In the genomic region with DNA sequence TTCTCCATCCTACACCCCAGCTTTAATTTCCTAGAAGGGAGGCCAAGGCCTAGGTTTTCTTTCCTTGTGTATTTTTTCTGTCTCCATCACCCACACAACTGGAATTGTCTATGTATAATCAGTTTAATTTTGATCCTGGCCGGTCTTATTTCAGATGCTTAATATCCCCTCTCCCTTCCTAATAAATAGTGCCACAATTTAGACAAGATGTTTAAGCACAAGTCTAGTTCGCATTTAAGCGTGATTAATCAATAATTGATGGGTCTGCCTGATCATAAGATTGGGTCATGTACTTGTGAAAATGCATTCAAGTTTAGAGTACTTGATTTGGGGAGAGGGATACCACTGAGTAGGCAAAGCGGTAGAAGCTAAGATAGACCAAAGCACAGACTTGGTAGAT, we compare ENCODE assay signal across 12 cellular contexts. TPM values are rescaled to one million over a fixed set of nuclear protein-coding genes. Genes with fewer than 3 reads are reported as not detected.
DNase-seq lines count a peak whose midpoint lies in the region; TF ChIP-seq lines count a peak whose summit lies in the region.
"Had no signal": no experiment of that assay in that cellular context is flagged by ENCODE, and none has a peak within 500 bp of the region (broad histone marks: within the 10 kb centered on the region; RNA-seq: fewer than 3 reads in every experiment).

No MANE protein-coding gene starts in this region.

- H3K23ac ChIP-seq in neuronal stem cell (ENCODE audit: low read depth, low read length, poor library complexity): no peak overlapping the region

- no peak for DNase-seq in NCI-H187 treated with DMSO at 0.1 percent for 48 hours (lab: John Stamatoyannopoulos, UW)
- DNase-seq in amniotic stem cell (lab: John Stamatoyannopoulos, UW): no peak
- DNase-seq in SIG-M5 treated with dmso at 0.1 percent for 504 hours (lab: John Stamatoyannopoulos, UW; ENCODE audit: unreplicated experiment): no peak
- no peak for DNase-seq in neuronal stem cell (ENCODE audit: low spot score)
- DNase-seq: CD8-positive, alpha-beta T cell; NCI-H1048; NCI-H446 treated with DMSO at 0.1 percent for 48 hours; nucleus accumbens had no signal

- peaks cover 22 to 68% (median 62%) of the 10 kb centered on the region in 11 experiments for H4K20me1 ChIP-seq in BLaER1 treated with 17β-estradiol and CSF1 and Interleukin-3, amounts not matched to agents 10 nM and 100 nM
- H4K20me1 ChIP-seq in neural cell (ENCODE audit: insufficient read depth): no peaks in the 10 kb centered on the region

- no peaks in the 10 kb centered on the region for H3K9me2 ChIP-seq in neural cell (ENCODE audit: insufficient read depth, low read length)

- no peak overlapping the region for H2BK12ac ChIP-seq in neuronal stem cell (ENCODE audit: low read length)

- peak overlapping the region; percentile 94 to 100 (median 98); a peak in 21 of 22 replicates for H3K27ac ChIP-seq in BLaER1 treated with 17β-estradiol and CSF1 and Interleukin-3, amounts not matched to agents 10 nM and 100 nM
- H3K27ac ChIP-seq in KOPT-K1 (ENCODE audit: low read depth, low read length, poor library complexity, severe bottlenecking) (peak overlapping the region; percentile 93), neural cell (ENCODE audit: low read length) (no peak overlapping the region), neuronal stem cell (replicated peaks; ENCODE audit: low read length) (no peak overlapping the region)

- peak overlapping the region; percentile 81 to 97 (median 87) for H3K4me3 ChIP-seq in BLaER1 treated with 17β-estradiol and CSF1 and Interleukin-3, amounts not matched to agents 10 nM and 100 nM
- H3K4me3 ChIP-seq in endocrine pancreas (ENCODE audit: control insufficient read depth, insufficient read depth, low read length) (peak overlapping the region; percentile 24), neural cell (ENCODE audit: low read length) (peak overlapping the region; percentile 98), neuronal stem cell (ENCODE audit: low read length in 2 of 2) (peak overlapping the region in 1 of 2 donors; percentile 4)

- peaks cover 52 to 68% (median 63%) of the 10 kb centered on the region in 10 experiments for H3K4me1 ChIP-seq in BLaER1 treated with 17β-estradiol and CSF1 and Interleukin-3, amounts not matched to agents 10 nM and 100 nM
- H3K4me1 ChIP-seq in endocrine pancreas (ENCODE audit: control insufficient read depth, insufficient read depth, low read length) (peaks cover 34% of the 10 kb centered on the region), neuronal stem cell (ENCODE audit: control insufficient read depth in 2 of 2, insufficient read depth in 1 of 2, low read depth in 1 of 2, low read length in 2 of 2) (peaks cover 3 to 7% of the 10 kb centered on the region in 2 donors)

- H3K79me1 ChIP-seq in neuronal stem cell (ENCODE audit: low read depth, low read length): no peaks in the 10 kb centered on the region

- no peak overlapping the region for H4K8ac ChIP-seq in neuronal stem cell (ENCODE audit: low read depth, low read length)

- H4K91ac ChIP-seq in neuronal stem cell (ENCODE audit: low read depth, low read length, poor library complexity): no peak overlapping the region

- peaks cover 7 to 57% (median 39%) of the 10 kb centered on the region in 11 experiments; a peak in 18 of 22 replicates for H3K36me3 ChIP-seq in BLaER1 treated with 17β-estradiol and CSF1 and Interleukin-3, amounts not matched to agents 10 nM and 100 nM
- H3K36me3 ChIP-seq in KOPT-K1 (ENCODE audit: insufficient read depth, low read length): no peaks in the 10 kb centered on the region
- no peaks in the 10 kb centered on the region for H3K36me3 ChIP-seq in endocrine pancreas (ENCODE audit: control insufficient read depth, insufficient read depth, low read length)
- H3K36me3 ChIP-seq in neural cell (ENCODE audit: insufficient read depth, low read length): no peaks in the 10 kb centered on the region
- H3K36me3 ChIP-seq in neuronal stem cell (replicated peaks in 1 of 2; ENCODE audit: control insufficient read depth in 2 of 2, insufficient read depth in 2 of 2, low read length in 2 of 2): peaks cover 0 to 3% of the 10 kb centered on the region in 2 donors

- no peak overlapping the region for H3K14ac ChIP-seq in neuronal stem cell (ENCODE audit: low read length)

- H3K18ac ChIP-seq in neuronal stem cell (ENCODE audit: low read length): no peak overlapping the region

- H3K9me3 ChIP-seq in BLaER1 treated with 17β-estradiol and CSF1 and Interleukin-3, amounts not matched to agents 10 nM and 100 nM (replicated peaks in 1 of 11): no peaks in the 10 kb centered on the region
- no peaks in the 10 kb centered on the region for H3K9me3 ChIP-seq in KOPT-K1 (ENCODE audit: insufficient read depth, low read length, poor library complexity, severe bottlenecking)
- no peaks in the 10 kb centered on the region for H3K9me3 ChIP-seq in endocrine pancreas (ENCODE audit: control insufficient read depth, low read length)
- no peaks in the 10 kb centered on the region for H3K9me3 ChIP-seq in neural cell (ENCODE audit: low read length)
- H3K9me3 ChIP-seq in neuronal stem cell (replicated peaks in 1 of 2; ENCODE audit: control insufficient read depth in 2 of 2, insufficient read depth in 1 of 2, low read depth in 1 of 2, low read length in 2 of 2): no peaks in the 10 kb centered on the region

- no peaks in the 10 kb centered on the region for H3F3A ChIP-seq in neural cell (ENCODE audit: insufficient read depth, low read length, poor library complexity, severe bottlenecking)

- no peak overlapping the region for H2AK5ac ChIP-seq in neuronal stem cell (ENCODE audit: low read depth, low read length)

- no peak overlapping the region for H2BK15ac ChIP-seq in neuronal stem cell (ENCODE audit: low read length)

- no peak for TF ChIP-seq CTCF in neural cell (IDR thresholded peaks at IDR 0.05; ENCODE audit: poor library complexity, severe bottlenecking)

- H2AFZ ChIP-seq in neural cell (ENCODE audit: low read depth, low read length) (no peak overlapping the region), neuronal stem cell (ENCODE audit: low read length) (no peak overlapping the region)

- H3K4ac ChIP-seq in neuronal stem cell (ENCODE audit: low read length): no peak overlapping the region

- no peaks in the 10 kb centered on the region for H3K27me3 ChIP-seq in BLaER1 treated with 17β-estradiol and CSF1 and Interleukin-3, amounts not matched to agents 10 nM and 100 nM
- H3K27me3 ChIP-seq in endocrine pancreas (ENCODE audit: control insufficient read depth, insufficient read depth, low read length) (no peaks in the 10 kb centered on the region), neural cell (ENCODE audit: insufficient read depth, low read depth, low read length) (no peaks in the 10 kb centered on the region), neuronal stem cell (ENCODE audit: control insufficient read depth in 3 of 3, insufficient read depth in 3 of 3, low read depth in 1 of 3, low read length in 3 of 3) (no peaks in the 10 kb centered on the region)

- H3K79me2 ChIP-seq in neural cell (replicated peaks; ENCODE audit: insufficient read depth, low read length): peaks cover 41% of the 10 kb centered on the region

- H3K9ac ChIP-seq in BLaER1 treated with 17β-estradiol and CSF1 and Interleukin-3, amounts not matched to agents 10 nM and 100 nM: peak overlapping the region; percentile 85 to 99 (median 96)
- H3K9ac ChIP-seq in endocrine pancreas (ENCODE audit: control insufficient read depth, insufficient read depth, low read length) (no peak overlapping the region), neural cell (ENCODE audit: low read length) (no peak overlapping the region), neuronal stem cell (ENCODE audit: low read depth, low read length, poor library complexity) (no peak overlapping the region)

- H3K4me2 ChIP-seq in BLaER1 treated with 17β-estradiol and CSF1 and Interleukin-3, amounts not matched to agents 10 nM and 100 nM: peak overlapping the region; percentile 82 to 99 (median 91)
- peak overlapping the region; percentile 29 for H3K4me2 ChIP-seq in neural cell (ENCODE audit: low read length)
- H3K4me2 ChIP-seq in neuronal stem cell (ENCODE audit: insufficient read depth, low read length, poor library complexity, severe bottlenecking): no peak overlapping the region

- no peak for TF ChIP-seq RAD21 in neural cell (conservative IDR thresholded peaks at IDR 0.05)

- WGBS in neuronal stem cell (ENCODE audit: extremely low coverage in 2 of 2, insufficient read length in 2 of 2, insufficient replicate concordance in 1 of 2), 2 donors: no CpG with 5 or more reads among the region's 4 CpGs

- no peak for TF ChIP-seq EP300 in neural cell (conservative IDR thresholded peaks at IDR 0.05; ENCODE audit: poor library complexity, severe bottlenecking)

- no peak overlapping the region for H2BK120ac ChIP-seq in neuronal stem cell (ENCODE audit: low read depth, low read length)

- H2BK5ac ChIP-seq in neuronal stem cell (ENCODE audit: low read length): no peak overlapping the region

TF ChIP-seq in neural cell, 6 proteins besides CTCF, POLR2A, EP300 and RAD21 (continues in another document):
- TF ChIP-seq EZH2 (IDR thresholded peaks at IDR 0.05; ENCODE audit: borderline replicate concordance, insufficient read depth, low read length, poor library complexity, severe bottlenecking) (no peak), MXI1 (conservative IDR thresholded peaks at IDR 0.05; ENCODE audit: poor library complexity, severe bottlenecking) (no peak), SMC3 (conservative IDR thresholded peaks at IDR 0.05; ENCODE audit: poor library complexity) (no peak), POLR2AphosphoS5 (IDR thresholded peaks at IDR 0.05) (no peak)

RNA-seq across cellular contexts. Expression of a gene that starts 2.4 kb away (rescaled TPM):
- 14.3 and 14.7 TPM in 2 replicates for polyA plus RNA-seq in neural cell
- 61.4 and 71.8 TPM in 2 replicates for polyA minus RNA-seq in neural cell
- polyA plus RNA-seq in neuronal stem cell (2013, experiment 1 of 2): 23.7 TPM
- polyA plus RNA-seq in neuronal stem cell (2013, experiment 2 of 2): 24.1 TPM

Comparison
In these comparisons a context has a peak if more than half of its experiments do, and no peak if none do; other contexts are left out.
1. H3K27ac ChIP-seq: peak in BLaER1 treated with 17β-estradiol and CSF1 and Interleukin-3, amounts not matched to agents 10 nM and 100 nM (11 of 11) and KOPT-K1 (single experiment); none in neural cell (single experiment) and neuronal stem cell (single experiment).
2. H3K9ac ChIP-seq: peak in BLaER1 treated with 17β-estradiol and CSF1 and Interleukin-3, amounts not matched to agents 10 nM and 100 nM (11 of 11); none in endocrine pancreas (single experiment), neural cell (single experiment) and neuronal stem cell (single experiment).